In the genomic region with DNA sequence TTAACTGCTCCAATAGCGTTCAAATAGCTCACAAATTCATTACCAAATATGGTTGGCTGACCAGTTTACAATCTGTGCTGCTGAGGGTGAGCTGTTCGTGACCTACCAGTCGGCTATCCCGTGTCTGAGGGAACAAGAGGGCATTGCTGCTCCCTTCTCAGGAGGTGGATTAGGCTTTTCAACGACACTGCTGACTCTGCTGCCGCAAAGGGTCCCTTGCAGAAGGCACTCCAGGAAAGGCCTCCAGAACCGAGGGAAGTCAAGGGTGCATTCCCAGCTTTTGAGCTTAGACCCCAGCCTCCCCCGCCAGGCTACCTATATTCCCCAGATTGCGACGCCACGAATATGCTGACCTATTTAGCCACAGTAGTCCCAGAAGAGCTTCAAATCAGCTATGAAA, we compare ENCODE assay signal across 20 cellular contexts. TPM values are rescaled to one million over a fixed set of nuclear protein-coding genes. Genes with fewer than 3 reads are reported as not detected.
DNase-seq lines count a peak whose midpoint lies in the region; ATAC-seq, FAIRE-seq and TF ChIP-seq lines count a peak whose summit lies in the region.
"Had no signal": no experiment of that assay in that cellular context is flagged by ENCODE, and none has a peak within 500 bp of the region (broad histone marks: within the 10 kb centered on the region; RNA-seq: fewer than 3 reads in every experiment).

No MANE protein-coding gene starts in this region.

- H3K9me3 ChIP-seq in sigmoid colon, result no peaks in the 10 kb centered on the region
- H3K9me3 ChIP-seq: right lobe of liver had no signal

- intact Hi-C loops in sigmoid colon (cut with DNase I), result no loop called here

- no peak overlapping the region for H3K4me3 ChIP-seq in GM23338
- H3K4me3 ChIP-seq in sigmoid colon, result peak overlapping the region; percentile 22 to 42 (median 36)

- H3K36me3 ChIP-seq in GM23338 (ENCODE audit: insufficient read depth) (peaks cover 12% of the 10 kb centered on the region), sigmoid colon (peaks cover 0 to 14% (median 0%) of the 10 kb centered on the region in 4 donors)
- H3K36me3 ChIP-seq: right lobe of liver had no signal

- no peak for FAIRE-seq in RCC 7860 (lab: Jason Lieb, UNC)
- FAIRE-seq: endometrium had no signal

- DNase-seq in GM23338 (ENCODE audit: low spot score), result no peak
- DNase-seq in chondrocyte (ENCODE audit: low spot score), result no peak
- DNase-seq in hepatic stellate cell (ENCODE audit: low spot score), result peak; percentile 69
- DNase-seq in sigmoid colon, result peak; percentile 82
- DNase-seq in NCI-H82 (lab: John Stamatoyannopoulos, UW), result no peak
- no peak for DNase-seq in NK-92 (lab: John Stamatoyannopoulos, UW; ENCODE audit: unreplicated experiment)
- no peak for DNase-seq in RCC 7860 (ENCODE audit: low spot score)
- DNase-seq: activated gamma-delta T cell treated with Interleukin-2 at 50 U/mL for 16 hours; AML-193; Kasumi-1; left colon; naive thymus-derived CD8-positive, alpha-beta T cell; stimulated activated naive CD4-positive, alpha-beta T cell had no signal

- no peak overlapping the region for H3K4me3 Mint-ChIP-seq in GM23338
- peak overlapping the region; percentile 53 for H3K4me3 Mint-ChIP-seq in chondrocyte (ENCODE audit: unreplicated experiment)
- H3K4me3 Mint-ChIP-seq: naive thymus-derived CD8-positive, alpha-beta T cell had no signal

- peaks cover 8% of the 10 kb centered on the region for H3K27me3 Mint-ChIP-seq in GM23338 (ENCODE audit: insufficient read depth, low read depth, poor library complexity)
- no peaks in the 10 kb centered on the region for H3K27me3 Mint-ChIP-seq in chondrocyte (ENCODE audit: low read depth)

- ATAC-seq in GM23338 (peak; percentile 30), GM18870 (IDR thresholded peaks at IDR 0.05; ENCODE audit: unreplicated experiment) (no peak)
- ATAC-seq: HCT116; left colon; naive thymus-derived CD8-positive, alpha-beta T cell had no signal

- H3K9me2 ChIP-seq in GM23338 (ENCODE audit: insufficient read depth), result no peaks in the 10 kb centered on the region

- H4K20me1 ChIP-seq in GM23338 (replicated peaks; ENCODE audit: insufficient read depth), result peaks cover 7% of the 10 kb centered on the region

- H3K27me3 ChIP-seq in GM23338 (ENCODE audit: insufficient read depth) (no peaks in the 10 kb centered on the region), sigmoid colon (no peaks in the 10 kb centered on the region)
- H3K27me3 ChIP-seq: right lobe of liver had no signal

- H3K4me1 Mint-ChIP-seq in GM23338 (peaks cover 35% of the 10 kb centered on the region), chondrocyte (ENCODE audit: low read depth) (peaks cover 64% of the 10 kb centered on the region)
- H3K4me1 Mint-ChIP-seq: naive thymus-derived CD8-positive, alpha-beta T cell had no signal

- TF ChIP-seq POLR2A in sigmoid colon (IDR thresholded peaks at IDR 0.05), result peak; percentile 17 to 28

- H3K9me3 Mint-ChIP-seq in GM23338 (no peaks in the 10 kb centered on the region), chondrocyte (ENCODE audit: low read depth) (no peaks in the 10 kb centered on the region)
- H3K9me3 Mint-ChIP-seq: naive thymus-derived CD8-positive, alpha-beta T cell had no signal

- H3K4me1 ChIP-seq in GM23338 (ENCODE audit: insufficient read depth) (peaks cover 25% of the 10 kb centered on the region), sigmoid colon (peaks cover 0 to 98% (median 87%) of the 10 kb centered on the region in 4 donors)
- H3K4me1 ChIP-seq: right lobe of liver had no signal

- no peak overlapping the region for H3K4me2 ChIP-seq in GM23338

- peaks cover 27% of the 10 kb centered on the region; the same call in 1 of the 2 replicates for H3F3A ChIP-seq in GM23338 (replicated peaks; ENCODE audit: low read depth)

- H3K36me3 Mint-ChIP-seq in GM23338 (ENCODE audit: low read depth), result peaks cover 46% of the 10 kb centered on the region
- peaks cover 2% of the 10 kb centered on the region for H3K36me3 Mint-ChIP-seq in chondrocyte (ENCODE audit: low read depth)
- H3K36me3 Mint-ChIP-seq: naive thymus-derived CD8-positive, alpha-beta T cell had no signal

- TF ChIP-seq CTCF in GM23338 (conservative IDR thresholded peaks at IDR 0.05; ENCODE audit: low read depth in 2 of 2) (no peak), chondrocyte (IDR thresholded peaks at IDR 0.05) (no peak), sigmoid colon (IDR thresholded peaks at IDR 0.05) (no peak)

- no peak overlapping the region for H2AFZ ChIP-seq in GM23338

- H3K79me2 ChIP-seq in GM23338 (replicated peaks; ENCODE audit: insufficient read depth), result peaks cover 11% of the 10 kb centered on the region; the same call in 1 of the 2 replicates

- peak in 1 of 4 donors; percentile 45 for TF ChIP-seq EP300 in sigmoid colon (IDR thresholded peaks at IDR 0.05)

- H3K27ac ChIP-seq in GM23338 (ENCODE audit: low read depth) (peak overlapping the region; percentile 83; the same call in 1 of the 2 replicates), sigmoid colon (peak overlapping the region; percentile 85 to 99 (median 96))
- H3K27ac ChIP-seq: right lobe of liver, VCaP had no signal

- H3K27ac Mint-ChIP-seq in GM23338 (peak overlapping the region; percentile 81), chondrocyte (ENCODE audit: unreplicated experiment) (peak overlapping the region; percentile 90)
- H3K27ac Mint-ChIP-seq: naive thymus-derived CD8-positive, alpha-beta T cell had no signal

- 70 to 77% methylated on average over 11 of the region's 11 CpGs for WGBS in sigmoid colon, 2 donors

RNA-seq across cellular contexts. Expression of a gene that starts 32.3 kb away (rescaled TPM):
- 87.8 and 99.2 TPM in 2 replicates for total RNA-seq in GM23338 (2014; rRNA removed; shearing (Covaris generic))
- 32.0 and 34.7 TPM in 2 replicates for polyA plus RNA-seq in GM23338 (2016; fragmentation: Nextera tagmentation; extraction: Ambion mirVana)
- total RNA-seq in chondrocyte, result 26.8 to 50.5 TPM (median 46.4 TPM) in 3 replicates
- total RNA-seq in sigmoid colon, result 100 to 1,000 TPM in 1 of 4 donors, 10 to 100 TPM in 3; 68.0 to 134 (median 82.7) TPM
- polyA plus RNA-seq in sigmoid colon, result 1 to 10 TPM in 1 of 3 donors, under 1 TPM in 2; 0.23 to 4.7 (median 0.60) TPM
- total RNA-seq: naive thymus-derived CD8-positive, alpha-beta T cell had no signal
- polyA plus RNA-seq: naive thymus-derived CD8-positive, alpha-beta T cell had no signal

RNA-seq across cellular contexts. Expression of a gene that starts 39.0 kb away (rescaled TPM):
- total RNA-seq in GM23338 (2014; rRNA removed; shearing (Covaris generic)), result 4.4 and 4.7 TPM in 2 replicates
- polyA plus RNA-seq in GM23338 (2016; fragmentation: Nextera tagmentation; extraction: Ambion mirVana) (0.54 and 0.55 TPM in 2 replicates), sigmoid colon (under 1 TPM in 2 of 3 donors, not detected in 1; under 0.01 to 0.61 TPM)
- total RNA-seq in chondrocyte (0.44 to 0.49 TPM (median 0.47 TPM) in 3 replicates), sigmoid colon (1 to 10 TPM; 1.8 to 3.3 (median 3.2) TPM)

RNA-seq across cellular contexts. Expression of a gene that starts 49.9 kb away (rescaled TPM):
- not detected in 2 replicates for total RNA-seq in GM23338 (2014; rRNA removed; shearing (Covaris generic))
- polyA plus RNA-seq in GM23338 (2016; fragmentation: Nextera tagmentation; extraction: Ambion mirVana) (not detected in 2 replicates), sigmoid colon (1 to 10 TPM in 1 of 3 donors, not detected in 2; 1.1 TPM)
- total RNA-seq in chondrocyte (0.82 to 0.97 TPM in 2 of 3 replicates, not detected in the other), sigmoid colon (1 to 10 TPM in 2 of 4 donors, not detected in 2; 1.8 to 2.5 TPM)
- total RNA-seq: naive thymus-derived CD8-positive, alpha-beta T cell; NCI-H460; OCI-LY7; right lobe of liver had no signal

Comparison
In these comparisons a context has a peak if more than half of its experiments do, and no peak if none do; other contexts are left out.
1. DNase-seq: peak in hepatic stellate cell (single experiment) and sigmoid colon (single experiment); none in GM23338 (single experiment), chondrocyte (single experiment), NCI-H82 (single experiment), NK-92 (single experiment) and RCC 7860 (single experiment).